ENCODE assay signal across 20 cellular contexts in genomic region chr3:42633544-42633943, GRCh38. TPM values are rescaled to one million over a fixed set of nuclear protein-coding genes. Genes with fewer than 3 reads are reported as not detected.
A peak's percentile ranks its signal among the peaks of the same experiment; 100 is the strongest.
DNase-seq lines count a peak whose midpoint lies in the region; ATAC-seq and TF ChIP-seq lines count a peak whose summit lies in the region.
"Had no signal": no experiment of that assay in that cellular context is flagged by ENCODE, and none has a peak within 500 bp of the region (broad histone marks: within the 10 kb centered on the region; RNA-seq: fewer than 3 reads in every experiment).

No MANE protein-coding gene starts in this region.

- H4K20me1 ChIP-seq in GM23338 (replicated peaks; ENCODE audit: insufficient read depth): 0 out of 2 replicates have a peak, but pooled peaks cover 3% of the 10 kb centered on the region
- H4K20me1 ChIP-seq in OCI-LY7 (ENCODE audit: insufficient read depth, low read length): no peaks in the 10 kb centered on the region

- no peaks in the 10 kb centered on the region for H3F3A ChIP-seq in GM23338 (replicated peaks; ENCODE audit: low read depth)

- H3K4me2 ChIP-seq in GM23338 (no peak overlapping the region), OCI-LY7 (ENCODE audit: low read length) (no peak overlapping the region)
- H3K4me2 ChIP-seq: SK-N-SH had no signal

- intact Hi-C loops in heart right ventricle (cut with DNase I) (no loop called here), Right ventricle myocardium inferior (cut with DNase I) (no loop called here), OCI-LY7 (cut with micrococcal nuclease; ENCODE audit: unreplicated experiment) (no loop called here)
- intact Hi-C loops in naive thymus-derived CD4-positive, alpha-beta T cell (cut with micrococcal nuclease): no loop called here

- H3K27ac ChIP-seq in heart right ventricle (peak overlapping the region in 6 of 10 donors; percentile 34 to 64 (median 53)), GM23338 (ENCODE audit: low read depth) (peak overlapping the region; percentile 70), OCI-LY7 (ENCODE audit: low read depth, low read length, poor library complexity, severe bottlenecking) (no peak overlapping the region)
- no peak overlapping the region for H3K27ac ChIP-seq in naive thymus-derived CD4-positive, alpha-beta T cell (ENCODE audit: low read depth, low read length)

- H3K4me3 ChIP-seq in heart right ventricle (no peak overlapping the region), GM23338 (no peak overlapping the region), OCI-LY7 (ENCODE audit: low read depth, low read length, poor library complexity, severe bottlenecking) (no peak overlapping the region)
- no peak overlapping the region for H3K4me3 ChIP-seq in naive thymus-derived CD4-positive, alpha-beta T cell (ENCODE audit: low read length)

- H3K27me3 Mint-ChIP-seq in GM23338 (ENCODE audit: insufficient read depth, low read depth, poor library complexity) (no peaks in the 10 kb centered on the region), T-helper 17 cell (no peaks in the 10 kb centered on the region)
- H3K27me3 Mint-ChIP-seq in naive thymus-derived CD4-positive, alpha-beta T cell: no peaks in the 10 kb centered on the region

- no peak for TF ChIP-seq CTCF in heart right ventricle (IDR thresholded peaks at IDR 0.05)
- TF ChIP-seq CTCF in GM23338 (conservative IDR thresholded peaks at IDR 0.05; ENCODE audit: low read depth in 2 of 2): no peak
- no peak for TF ChIP-seq CTCF in OCI-LY7 (conservative IDR thresholded peaks at IDR 0.05; ENCODE audit: low read length)

- peaks cover 0 to 22% (median 5%) of the 10 kb centered on the region in 9 donors for H3K4me1 ChIP-seq in heart right ventricle
- H3K4me1 ChIP-seq in GM23338 (ENCODE audit: insufficient read depth): peaks cover 25% of the 10 kb centered on the region
- H3K4me1 ChIP-seq in naive thymus-derived CD4-positive, alpha-beta T cell (ENCODE audit: control insufficient read depth in 2 of 2, insufficient read depth in 2 of 2, low read length in 2 of 2): peaks cover 9 to 11% of the 10 kb centered on the region in 2 donors
- H3K4me1 ChIP-seq in OCI-LY7 (ENCODE audit: insufficient read depth, low read length, poor library complexity, severe bottlenecking): no peaks in the 10 kb centered on the region

- DNase-seq in heart right ventricle (no peak), Right ventricle myocardium inferior (ENCODE audit: missing footprints) (no peak), GM23338 (ENCODE audit: low spot score) (no peak), T-helper 17 cell (no peak), GOT3 (lab: John Stamatoyannopoulos, UW) (no peak), NCI-H510A (lab: John Stamatoyannopoulos, UW) (no peak), OCI-LY7 (ENCODE audit: low spot score) (no peak)
- DNase-seq in naive thymus-derived CD4-positive, alpha-beta T cell: no peak
- DNase-seq: ACHN, C1 segment of cervical spinal cord, DMS 273 treated with DMSO at 0.1 percent for 48 hours, DND-41, KBM-7, NCI-H1694 treated with DMSO at 0.1 percent for 48 hours, NCI-H510A treated with DMSO at 0.1 percent for 48 hours, NCI-H774, OCI-M1, SHP77 treated with DMSO at 0.1 percent for 48 hours, SK-N-SH had no signal

- CTCF ChIA-PET in naive thymus-derived CD4-positive, alpha-beta T cell (lab: Charles Lee): no interaction called here
- CTCF ChIA-PET in OCI-LY7 (lab: Charles Lee; ENCODE audit: unreplicated experiment): no interaction called here

- peaks cover 0 to 100% (median 63%) of the 10 kb centered on the region in 9 donors for H3K36me3 ChIP-seq in heart right ventricle
- peaks cover 62% of the 10 kb centered on the region for H3K36me3 ChIP-seq in GM23338 (ENCODE audit: insufficient read depth)
- peaks cover 32 to 80% (median 37%) of the 10 kb centered on the region in 3 experiments for H3K36me3 ChIP-seq in naive thymus-derived CD4-positive, alpha-beta T cell (ENCODE audit: control insufficient read depth in 2 of 3, insufficient read depth in 3 of 3, low read length in 3 of 3)
- peaks cover 95% of the 10 kb centered on the region for H3K36me3 ChIP-seq in OCI-LY7 (ENCODE audit: insufficient read depth, low read length)

- BruUV-seq in OCI-LY7 (replicated peaks; lab: Mats Ljungman, UMichigan): no TSS peak

- no peaks in the 10 kb centered on the region for H3K9me2 ChIP-seq in GM23338 (ENCODE audit: insufficient read depth)
- H3K9me2 ChIP-seq in OCI-LY7 (ENCODE audit: insufficient read depth, low read length): no peaks in the 10 kb centered on the region
- H3K9me2 ChIP-seq: SK-N-SH had no signal

- H3K27ac Mint-ChIP-seq in GM23338: peak overlapping the region; percentile 30; the same call in 1 of the 2 replicates
- peak overlapping the region; percentile 57 for H3K27ac Mint-ChIP-seq in T-helper 17 cell
- H3K27ac Mint-ChIP-seq in naive thymus-derived CD4-positive, alpha-beta T cell: peak overlapping the region in 7 of 9 donors; percentile 6 to 63 (median 38)

- POLR2A ChIA-PET in naive thymus-derived CD4-positive, alpha-beta T cell (lab: Charles Lee): no interaction called here
- POLR2A ChIA-PET in OCI-LY7 (lab: Charles Lee): interaction anchor here (0.6 to 1.7 kb wide), 3 partner anchors 9 to 51 kb away, joined by 3 to 6 read pairs (median 3); no protein-coding TSS in a partner anchor

- no peaks in the 10 kb centered on the region for H3K9me3 Mint-ChIP-seq in GM23338
- H3K9me3 Mint-ChIP-seq in naive thymus-derived CD4-positive, alpha-beta T cell: no peaks in the 10 kb centered on the region

- H3K36me3 Mint-ChIP-seq in GM23338 (ENCODE audit: low read depth) (peaks cover 48% of the 10 kb centered on the region), T-helper 17 cell (ENCODE audit: low read depth) (peaks cover 14% of the 10 kb centered on the region)
- H3K36me3 Mint-ChIP-seq in naive thymus-derived CD4-positive, alpha-beta T cell: peaks cover 5 to 38% (median 22%) of the 10 kb centered on the region in 5 donors

- 63 to 65% methylated on average over 6 of the region's 6 CpGs for WGBS in heart right ventricle, 2 donors

- H3K9me3 ChIP-seq in heart right ventricle (no peaks in the 10 kb centered on the region), T-helper 17 cell (ENCODE audit: control insufficient read depth, low read length, poor library complexity, severe bottlenecking) (no peaks in the 10 kb centered on the region), OCI-LY7 (ENCODE audit: low read length) (no peaks in the 10 kb centered on the region)
- H3K9me3 ChIP-seq in naive thymus-derived CD4-positive, alpha-beta T cell (ENCODE audit: control insufficient read depth in 2 of 3, low read length in 3 of 3): no peaks in the 10 kb centered on the region
- H3K9me3 ChIP-seq: SK-N-SH had no signal

- H3K79me2 ChIP-seq in GM23338 (replicated peaks; ENCODE audit: insufficient read depth) (no peaks in the 10 kb centered on the region; the same call in 1 of the 2 replicates), OCI-LY7 (ENCODE audit: insufficient read depth, low read depth, low read length) (no peaks in the 10 kb centered on the region)

- H2AFZ ChIP-seq in GM23338: no peak overlapping the region
- H2AFZ ChIP-seq in OCI-LY7 (ENCODE audit: low read length): no peak overlapping the region

- H3K27me3 ChIP-seq in heart right ventricle (no peaks in the 10 kb centered on the region), GM23338 (ENCODE audit: insufficient read depth) (no peaks in the 10 kb centered on the region)
- H3K27me3 ChIP-seq in naive thymus-derived CD4-positive, alpha-beta T cell (ENCODE audit: control insufficient read depth in 2 of 2, insufficient read depth in 2 of 2, low read length in 2 of 2): no peaks in the 10 kb centered on the region

- H3K4me3 Mint-ChIP-seq in GM23338 (no peak overlapping the region), T-helper 17 cell (no peak overlapping the region)
- no peak overlapping the region for H3K4me3 Mint-ChIP-seq in naive thymus-derived CD4-positive, alpha-beta T cell

- peaks cover 24% of the 10 kb centered on the region for H3K4me1 Mint-ChIP-seq in GM23338
- peaks cover 8% of the 10 kb centered on the region for H3K4me1 Mint-ChIP-seq in T-helper 17 cell
- peaks cover 0 to 16% (median 4%) of the 10 kb centered on the region in 7 donors for H3K4me1 Mint-ChIP-seq in naive thymus-derived CD4-positive, alpha-beta T cell

- peak in 4 of 8 donors; percentile 35 to 78 (median 46) for ATAC-seq in heart right ventricle
- no peak for ATAC-seq in Right ventricle myocardium inferior
- no peak for ATAC-seq in GM23338
- no peak for ATAC-seq in T-helper 17 cell
- no peak for ATAC-seq in naive thymus-derived CD4-positive, alpha-beta T cell

RNA-seq across cellular contexts. Expression of gene ZBTB47, which starts 20.0 kb away (rescaled TPM):
- total RNA-seq in heart right ventricle (100 to 1,000 TPM in 9 of 10 donors, 10 to 100 TPM in 1; 86.7 to 145 (median 112) TPM), Right ventricle myocardium inferior (80.2 TPM), T-helper 17 cell (1 to 10 TPM in 1 of 2 donors, under 1 TPM in 1; 0.89 to 1.1 TPM), OCI-LY7 (2022) (not detected in 2 replicates)
- polyA plus RNA-seq in heart right ventricle (10 to 100 TPM; 52.2 to 68.9 TPM), GM23338 (2016; fragmentation: Nextera tagmentation; extraction: Ambion mirVana) (0.48 and 0.63 TPM in 2 replicates)
- total RNA-seq in GM23338 (2014; rRNA removed; shearing (Covaris generic)): 2.8 and 2.9 TPM in 2 replicates
- total RNA-seq in naive thymus-derived CD4-positive, alpha-beta T cell: 1 to 10 TPM in 4 of 5 experiments, under 1 TPM in 1; 0.38 to 3.8 (median 1.6) TPM
- not detected for polyA plus RNA-seq in naive thymus-derived CD4-positive, alpha-beta T cell
- 0.05 and 0.09 TPM in 2 replicates for total RNA-seq in OCI-LY7 (2014; rRNA removed; shearing (Covaris generic))

RNA-seq across cellular contexts. Expression of gene NKTR, which starts 33.1 kb away (rescaled TPM):
- 10 to 100 TPM; 19.7 to 28.4 (median 21.9) TPM for total RNA-seq in heart right ventricle
- polyA plus RNA-seq in heart right ventricle: 10 to 100 TPM; 10.2 to 59.3 TPM
- total RNA-seq in Right ventricle myocardium inferior: 21.2 TPM
- total RNA-seq in GM23338 (2014; rRNA removed; shearing (Covaris generic)): 88.2 and 117 TPM in 2 replicates
- 68.7 and 81.3 TPM in 2 replicates for polyA plus RNA-seq in GM23338 (2016; fragmentation: Nextera tagmentation; extraction: Ambion mirVana)
- total RNA-seq in T-helper 17 cell: 100 to 1,000 TPM; 240 to 241 TPM
- total RNA-seq in naive thymus-derived CD4-positive, alpha-beta T cell: 100 to 1,000 TPM; 110 to 275 (median 238) TPM
- 10 to 100 TPM; 10.9 to 12.0 TPM for polyA plus RNA-seq in naive thymus-derived CD4-positive, alpha-beta T cell
- 85.1 and 90.2 TPM in 2 replicates for total RNA-seq in OCI-LY7 (2014; rRNA removed; shearing (Covaris generic))
- total RNA-seq in OCI-LY7 (2022): 154 and 167 TPM in 2 replicates

RNA-seq across cellular contexts. Expression of gene SS18L2, which starts 42.9 kb away (rescaled TPM):
- 10 to 100 TPM in 7 of 10 donors, 1 to 10 TPM in 3; 9.1 to 15.2 (median 11.3) TPM for total RNA-seq in heart right ventricle
- 10 to 100 TPM; 31.9 to 35.3 TPM for polyA plus RNA-seq in heart right ventricle
- 9.7 TPM for total RNA-seq in Right ventricle myocardium inferior
- 75.2 and 75.3 TPM in 2 replicates for total RNA-seq in GM23338 (2014; rRNA removed; shearing (Covaris generic))
- 228 and 241 TPM in 2 replicates for polyA plus RNA-seq in GM23338 (2016; fragmentation: Nextera tagmentation; extraction: Ambion mirVana)
- total RNA-seq in T-helper 17 cell: 10 to 100 TPM; 42.7 to 49.1 TPM
- 10 to 100 TPM; 31.3 to 60.9 (median 38.9) TPM for total RNA-seq in naive thymus-derived CD4-positive, alpha-beta T cell
- 100 to 1,000 TPM in 1 of 2 donors, 10 to 100 TPM in 1; 75.6 to 117 TPM for polyA plus RNA-seq in naive thymus-derived CD4-positive, alpha-beta T cell
- total RNA-seq in OCI-LY7 (2014; rRNA removed; shearing (Covaris generic)): 44.1 and 48.9 TPM in 2 replicates
- total RNA-seq in OCI-LY7 (2022): 58.1 and 66.5 TPM in 2 replicates

RNA-seq across cellular contexts. Expression of gene SEC22C, which starts 51.8 kb away (rescaled TPM):
- total RNA-seq in heart right ventricle (10 to 100 TPM; 23.8 to 32.9 (median 26.4) TPM), Right ventricle myocardium inferior (23.9 TPM), T-helper 17 cell (10 to 100 TPM; 83.2 to 84.5 TPM), OCI-LY7 (2022) (36.2 and 39.5 TPM in 2 replicates)
- polyA plus RNA-seq in heart right ventricle (10 to 100 TPM; 21.1 to 21.2 TPM), GM23338 (2016; fragmentation: Nextera tagmentation; extraction: Ambion mirVana) (16.8 and 21.9 TPM in 2 replicates)
- 48.3 and 52.3 TPM in 2 replicates for total RNA-seq in GM23338 (2014; rRNA removed; shearing (Covaris generic))
- 10 to 100 TPM; 39.7 to 54.8 (median 51.3) TPM for total RNA-seq in naive thymus-derived CD4-positive, alpha-beta T cell
- 10 to 100 TPM; 38.0 to 50.4 TPM for polyA plus RNA-seq in naive thymus-derived CD4-positive, alpha-beta T cell
- 30.0 and 33.0 TPM in 2 replicates for total RNA-seq in OCI-LY7 (2014; rRNA removed; shearing (Covaris generic))

RNA-seq across cellular contexts. Expression of gene KLHL40, which starts 51.8 kb away (rescaled TPM):
- total RNA-seq in heart right ventricle (1 to 10 TPM in 3 of 10 donors, under 1 TPM in 7; 0.26 to 1.6 (median 0.85) TPM), Right ventricle myocardium inferior (not detected), T-helper 17 cell (not detected), OCI-LY7 (2022) (not detected in 2 replicates)
- polyA plus RNA-seq in heart right ventricle (1 to 10 TPM in 1 of 2 donors, under 1 TPM in 1; 0.51 to 8.3 TPM), GM23338 (2016; fragmentation: Nextera tagmentation; extraction: Ambion mirVana) (not detected in 2 replicates)
- total RNA-seq in GM23338 (2014; rRNA removed; shearing (Covaris generic)): not detected in 2 replicates
- total RNA-seq in naive thymus-derived CD4-positive, alpha-beta T cell: not detected
- not detected for polyA plus RNA-seq in naive thymus-derived CD4-positive, alpha-beta T cell
- total RNA-seq in OCI-LY7 (2014; rRNA removed; shearing (Covaris generic)): not detected in 2 replicates
- total RNA-seq: G401 had no signal
- polyA plus RNA-seq: SK-N-SH had no signal

Comparison
In these comparisons a context has a peak if more than half of its experiments do, and no peak if none do; other contexts are left out.
1. H3K27ac ChIP-seq: peak in heart right ventricle (6 of 10) and GM23338 (single experiment); none in naive thymus-derived CD4-positive, alpha-beta T cell (single experiment) and OCI-LY7 (single experiment).
2. RNA of gene ZBTB47, which starts 20.0 kb away (total RNA-seq): 86.7 to 145 TPM in heart right ventricle and 80.2 TPM in Right ventricle myocardium inferior (single experiment); 2.8 to 2.9 TPM in GM23338, 0.38 to 3.8 TPM in naive thymus-derived CD4-positive, alpha-beta T cell, 0.89 to 1.1 TPM in T-helper 17 cell and 0.05 to 0.09 TPM in OCI-LY7; every median in the first group is over 10 times any median in the second.
3. Peak in every context shown above with its lines, with median percentiles within 50 percentile points of each other: H3K27ac Mint-ChIP-seq.